Comparison of ENCODE assay signal across 26 cellular contexts in the genomic region with DNA sequence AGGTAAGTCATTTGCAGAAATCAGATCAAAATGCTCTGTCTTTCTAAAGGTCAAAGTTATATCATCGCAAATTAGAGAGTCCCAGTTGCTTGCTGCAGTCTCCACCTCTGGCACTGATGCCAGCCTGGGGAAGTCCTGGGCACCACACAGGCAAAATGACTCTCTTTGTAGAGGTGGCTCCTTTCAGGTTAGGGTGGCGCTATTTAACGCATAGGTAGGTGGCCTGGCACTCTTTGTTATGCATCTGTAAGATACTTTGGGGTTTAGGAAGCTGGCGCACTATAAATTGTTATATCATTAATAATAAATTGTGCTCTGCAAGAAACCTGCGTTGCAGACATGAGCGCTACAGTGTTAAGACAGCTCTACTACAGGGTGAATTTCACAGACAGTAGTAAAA.
A peak's percentile ranks its signal among the peaks of the same experiment; 100 is the strongest.
DNase-seq lines count a peak whose midpoint lies in the region; FAIRE-seq and TF ChIP-seq lines count a peak whose summit lies in the region.
"Had no signal": no experiment of that assay in that cellular context is flagged by ENCODE, and none has a peak within 500 bp of the region (broad histone marks: within the 10 kb centered on the region; RNA-seq: fewer than 3 reads in every experiment).

No MANE protein-coding gene starts in this region.

- no peak overlapping the region for H3K14ac ChIP-seq in trophoblast cell (ENCODE audit: low read length)

- no peaks in the 10 kb centered on the region for H3K27me3 ChIP-seq in HUES6 (ENCODE audit: control insufficient read depth, insufficient read depth, low read length)
- H3K27me3 ChIP-seq in WERI-Rb-1 (ENCODE audit: insufficient read depth, low read depth, severe bottlenecking), result no peaks in the 10 kb centered on the region
- H3K27me3 ChIP-seq in iPS-20b (ENCODE audit: insufficient read depth, low read length), result peaks cover 24% of the 10 kb centered on the region
- no peaks in the 10 kb centered on the region for H3K27me3 ChIP-seq in trophoblast cell (ENCODE audit: insufficient read depth, low read length)
- H3K27me3 ChIP-seq: SJSA1 had no signal

- H3K27ac ChIP-seq in HUES6 (ENCODE audit: low read depth, low read length), result peak overlapping the region; percentile 88; the same call in 1 of the 2 replicates
- peak overlapping the region; percentile 82 for H3K27ac ChIP-seq in WERI-Rb-1
- no peak overlapping the region for H3K27ac ChIP-seq in iPS-20b (ENCODE audit: low read length)
- H3K27ac ChIP-seq in trophoblast cell (ENCODE audit: low read depth, low read length), result no peak overlapping the region
- H3K27ac ChIP-seq: C4-2B, SJSA1 had no signal

- no peak overlapping the region for H3K4ac ChIP-seq in trophoblast cell (ENCODE audit: low read depth, low read length)

- H2AFZ ChIP-seq in trophoblast cell (ENCODE audit: insufficient read depth, low read length, poor library complexity), result no peak overlapping the region

- H3K79me1 ChIP-seq in trophoblast cell (ENCODE audit: low read length), result no peaks in the 10 kb centered on the region

- H3K79me2 ChIP-seq in trophoblast cell (ENCODE audit: control insufficient read depth, insufficient read depth, low read length, poor library complexity), result no peaks in the 10 kb centered on the region

- H3K36me3 ChIP-seq in HUES6 (ENCODE audit: control insufficient read depth, insufficient read depth, low read length) (peaks cover 2% of the 10 kb centered on the region; the same call in 1 of the 2 replicates), WERI-Rb-1 (no peaks in the 10 kb centered on the region), iPS-20b (ENCODE audit: insufficient read depth, low read depth, low read length) (no peaks in the 10 kb centered on the region), trophoblast cell (ENCODE audit: control insufficient read depth in 1 of 2, insufficient read depth in 2 of 2, low read length in 2 of 2) (no peaks in the 10 kb centered on the region)
- H3K36me3 ChIP-seq: SJSA1 had no signal

- FAIRE-seq in RCC 7860 (lab: Jason Lieb, UNC), result no peak
- FAIRE-seq: GM12891 had no signal

- H4K91ac ChIP-seq in trophoblast cell (ENCODE audit: low read depth, low read length), result peak overlapping the region; percentile 37

- H3K9ac ChIP-seq in HUES6 (ENCODE audit: low read length), result peak overlapping the region; percentile 62
- no peak overlapping the region for H3K9ac ChIP-seq in iPS-20b (ENCODE audit: low read depth, low read length)
- no peak overlapping the region for H3K9ac ChIP-seq in trophoblast cell (ENCODE audit: low read length)

- WGBS in trophoblast cell (ENCODE audit: extremely low coverage, insufficient coverage, insufficient read length), result no CpG with 5 or more reads among the region's 6 CpGs

- H3K4me2 ChIP-seq in trophoblast cell (ENCODE audit: low read length), result no peak overlapping the region

- H3K23ac ChIP-seq in trophoblast cell (ENCODE audit: low read length), result no peak overlapping the region

- H3K9me3 ChIP-seq in HUES6 (ENCODE audit: control insufficient read depth, insufficient read depth, low read depth, low read length) (no peaks in the 10 kb centered on the region; the same call in 1 of the 2 replicates), WERI-Rb-1 (ENCODE audit: severe bottlenecking) (no peaks in the 10 kb centered on the region), iPS-20b (ENCODE audit: insufficient read depth, low read depth, low read length) (no peaks in the 10 kb centered on the region), trophoblast cell (ENCODE audit: insufficient read depth, low read depth, low read length) (no peaks in the 10 kb centered on the region)
- H3K9me3 ChIP-seq: Caco-2, SJSA1 had no signal

- H2AK5ac ChIP-seq in trophoblast cell (ENCODE audit: low read length), result no peak overlapping the region

- TF ChIP-seq CTCF in WERI-Rb-1 (IDR thresholded peaks at IDR 0.05; ENCODE audit: low read depth, low read length), result no peak

- H3K4me3 ChIP-seq in HUES6 (ENCODE audit: low read depth, low read length) (peak overlapping the region; percentile 21), WERI-Rb-1 (ENCODE audit: low read depth, low read length) (no peak overlapping the region; the same call in 1 of the 2 replicates), iPS-20b (ENCODE audit: low read length) (peak overlapping the region; percentile 45), trophoblast cell (ENCODE audit: low read depth, low read length) (no peak overlapping the region)
- H3K4me3 ChIP-seq: SJSA1 had no signal

- H2BK120ac ChIP-seq in trophoblast cell (ENCODE audit: insufficient read depth, low read length, poor library complexity), result no peak overlapping the region

- no peak overlapping the region for H2BK5ac ChIP-seq in trophoblast cell (ENCODE audit: low read depth, low read length, poor library complexity)

- H3K4me1 ChIP-seq in HUES6 (ENCODE audit: control insufficient read depth, insufficient read depth, low read length) (peaks cover 25% of the 10 kb centered on the region), iPS-20b (ENCODE audit: insufficient read depth, low read length) (peaks cover 11% of the 10 kb centered on the region; the same call in 1 of the 2 replicates), trophoblast cell (ENCODE audit: control insufficient read depth in 1 of 2, insufficient read depth in 2 of 2, low read length in 2 of 2) (peaks cover 0 to 1% of the 10 kb centered on the region in 2 experiments)
- H3K4me1 ChIP-seq: Caco-2, SJSA1 had no signal

- no peak overlapping the region for H3K18ac ChIP-seq in trophoblast cell (ENCODE audit: low read length)

- H4K8ac ChIP-seq in trophoblast cell (ENCODE audit: low read depth, low read length), result no peak overlapping the region

- DNase-seq in WERI-Rb-1, result no peak
- no peak for DNase-seq in trophoblast cell
- no peak for DNase-seq in DMS114 treated with DMSO at 0.1 percent for 48 hours (lab: John Stamatoyannopoulos, UW; ENCODE audit: unreplicated experiment)
- DNase-seq in RCC 7860 (ENCODE audit: low spot score), result no peak
- DNase-seq in dedifferentiated amniotic fluid mesenchymal stem cell (ENCODE audit: extremely low spot score), result no peak
- no peak for DNase-seq in H4 (ENCODE audit: low spot score)
- DNase-seq: Caco-2; CD8-positive, alpha-beta T cell; DMS79 treated with DMSO at 0.1 percent for 48 hours; GF-D8; KBM-7; MV-4-11; NCI-H1105 treated with DMSO at 0.1 percent for 48 hours; NCI-H146; NCI-H1930; NCI-H226; NCI-H510A treated with DMSO at 0.1 percent for 48 hours; NCI-H774; PC-3; Right ventricle myocardium superior; RPMI8226 had no signal

- no peak overlapping the region for H4K12ac ChIP-seq in trophoblast cell (ENCODE audit: low read depth, low read length)

- no peak overlapping the region for H2BK12ac ChIP-seq in trophoblast cell (ENCODE audit: low read length)

Comparison
In these comparisons a context has a peak if more than half of its experiments do, and no peak if none do; other contexts are left out.
1. H3K27ac ChIP-seq: peak in HUES6 (single experiment) and WERI-Rb-1 (single experiment); none in iPS-20b (single experiment) and trophoblast cell (single experiment).
2. H3K4me3 ChIP-seq: peak in HUES6 (single experiment) and iPS-20b (single experiment); none in WERI-Rb-1 (single experiment) and trophoblast cell (single experiment).